Comparison of ENCODE assay signal across 14 cellular contexts in genomic region chr14:69845787-69846186, GRCh38. TPM values are rescaled to one million over a fixed set of nuclear protein-coding genes. Genes with fewer than 3 reads are reported as not detected.
DNase-seq lines count a peak whose midpoint lies in the region; ATAC-seq and TF ChIP-seq lines count a peak whose summit lies in the region.
"Had no signal": no experiment of that assay in that cellular context is flagged by ENCODE, and none has a peak within 500 bp of the region (broad histone marks: within the 10 kb centered on the region; RNA-seq: fewer than 3 reads in every experiment).

No MANE protein-coding gene starts in this region.

- peak overlapping the region; percentile 78 for H3K18ac ChIP-seq in neuronal stem cell (ENCODE audit: low read length)

- peak overlapping the region; percentile 51 for H3K9ac ChIP-seq in neuronal stem cell (ENCODE audit: low read depth, low read length, poor library complexity)

- no peaks in the 10 kb centered on the region for H3K79me1 ChIP-seq in neuronal stem cell (ENCODE audit: low read depth, low read length)

- peak overlapping the region; percentile 20 for H2BK15ac ChIP-seq in neuronal stem cell (ENCODE audit: low read length)

- no CpG with 5 or more reads among the region's 5 CpGs for WGBS in neuronal stem cell (ENCODE audit: extremely low coverage in 2 of 2, insufficient read length in 2 of 2, insufficient replicate concordance in 1 of 2), 2 donors

- H3K27ac ChIP-seq in neuronal stem cell (replicated peaks; ENCODE audit: low read length) = no peak overlapping the region

- H4K91ac ChIP-seq in neuronal stem cell (ENCODE audit: low read depth, low read length, poor library complexity) = peak overlapping the region; percentile 81

- no peak for ATAC-seq in GM18858 (IDR thresholded peaks at IDR 0.05; ENCODE audit: unreplicated experiment)
- ATAC-seq: Right ventricle myocardium inferior had no signal

- no peak overlapping the region for H2BK5ac ChIP-seq in neuronal stem cell (ENCODE audit: low read length)

- H3K4me3 ChIP-seq in epithelial cell of esophagus (ENCODE audit: low read length) = no peak overlapping the region
- H3K4me3 ChIP-seq in neuronal stem cell (ENCODE audit: low read length in 2 of 2) = no peak overlapping the region

- TF ChIP-seq CTCF in epithelial cell of esophagus (IDR thresholded peaks at IDR 0.05; ENCODE audit: insufficient read depth, low read depth, low read length, missing control alignments) = no peak

- no peak overlapping the region for H2BK120ac ChIP-seq in neuronal stem cell (ENCODE audit: low read depth, low read length)

- H2AFZ ChIP-seq in neuronal stem cell (ENCODE audit: low read length) = peak overlapping the region; percentile 15

- H3K4me1 ChIP-seq in neuronal stem cell (ENCODE audit: control insufficient read depth in 2 of 2, insufficient read depth in 1 of 2, low read depth in 1 of 2, low read length in 2 of 2) = peaks cover 23 to 32% of the 10 kb centered on the region in 2 donors

- no peak overlapping the region for H3K4me2 ChIP-seq in neuronal stem cell (ENCODE audit: insufficient read depth, low read length, poor library complexity, severe bottlenecking)

- H3K23ac ChIP-seq in neuronal stem cell (ENCODE audit: low read depth, low read length, poor library complexity) = no peak overlapping the region

- H3K9me3 ChIP-seq in neuronal stem cell (replicated peaks in 1 of 2; ENCODE audit: control insufficient read depth in 2 of 2, insufficient read depth in 1 of 2, low read depth in 1 of 2, low read length in 2 of 2) = no peaks in the 10 kb centered on the region

- peak overlapping the region; percentile 59 for H2BK12ac ChIP-seq in neuronal stem cell (ENCODE audit: low read length)

- peaks cover 0 to 2% (median 0%) of the 10 kb centered on the region in 3 experiments for H3K27me3 ChIP-seq in neuronal stem cell (ENCODE audit: control insufficient read depth in 3 of 3, insufficient read depth in 3 of 3, low read depth in 1 of 3, low read length in 3 of 3)

- H4K8ac ChIP-seq in neuronal stem cell (ENCODE audit: low read depth, low read length) = no peak overlapping the region

- H2AK5ac ChIP-seq in neuronal stem cell (ENCODE audit: low read depth, low read length) = no peak overlapping the region

- DNase-seq in NCI-H2196 (lab: John Stamatoyannopoulos, UW; ENCODE audit: unreplicated experiment) (peak; percentile 18), NCI-H2196 treated with DMSO at 0.1 percent for 48 hours (lab: John Stamatoyannopoulos, UW; ENCODE audit: unreplicated experiment) (no peak), NCI-H146 (lab: John Stamatoyannopoulos, UW) (peak; percentile 26), epithelial cell of esophagus (ENCODE audit: low read depth) (peak; percentile 16), neuronal stem cell (ENCODE audit: low spot score) (no peak), nucleus accumbens (lab: John Stamatoyannopoulos, UW) (no peak), NCI-H748 treated with DMSO at 0.1 percent for 48 hours (lab: John Stamatoyannopoulos, UW) (no peak)
- DNase-seq: activated naive CD4-positive, alpha-beta T cell treated with anti-CD3 and anti-CD28 coated beads for 36 hours; CD4-positive, CD25-positive, alpha-beta regulatory T cell; erythroblast; NCI-H2227 treated with DMSO at 0.1 percent for 48 hours had no signal

- H3K4ac ChIP-seq in neuronal stem cell (ENCODE audit: low read length) = peak overlapping the region; percentile 14

- H3K14ac ChIP-seq in neuronal stem cell (ENCODE audit: low read length) = peak overlapping the region; percentile 39

- H3K36me3 ChIP-seq in neuronal stem cell (replicated peaks in 1 of 2; ENCODE audit: control insufficient read depth in 2 of 2, insufficient read depth in 2 of 2, low read length in 2 of 2) = no peaks in the 10 kb centered on the region

RNA-seq across cellular contexts. Expression of gene SMOC1, which starts 33.4 kb away (rescaled TPM):
- polyA plus RNA-seq in neuronal stem cell (2013, experiment 1 of 2) = 180 TPM
- 179 TPM for polyA plus RNA-seq in neuronal stem cell (2013, experiment 2 of 2)
- polyA plus RNA-seq: CD4-positive, CD25-positive, alpha-beta regulatory T cell had no signal

RNA-seq across cellular contexts. Expression of gene SLC10A1, which starts 48.7 kb away (rescaled TPM):
- not detected for polyA plus RNA-seq in neuronal stem cell (2013, experiment 1 of 2)
- not detected for polyA plus RNA-seq in neuronal stem cell (2013, experiment 2 of 2)
- polyA plus RNA-seq: H1 had no signal

Comparison
In these comparisons a context has a peak if more than half of its experiments do, and no peak if none do; other contexts are left out.
1. DNase-seq: peak in NCI-H2196 (single experiment), NCI-H146 (single experiment) and epithelial cell of esophagus (single experiment); none in NCI-H2196 treated with DMSO at 0.1 percent for 48 hours (single experiment), neuronal stem cell (single experiment), nucleus accumbens (0 of 56) and NCI-H748 treated with DMSO at 0.1 percent for 48 hours (single experiment).